In genomic region chr6:87164004-87164403, GRCh38 we compare ENCODE assay signal across 20 cellular contexts. TPM values are rescaled to one million over a fixed set of nuclear protein-coding genes. Genes with fewer than 3 reads are reported as not detected.
DNase-seq lines count a peak whose midpoint lies in the region; ATAC-seq lines count a peak whose summit lies in the region.
"Had no signal": no experiment of that assay in that cellular context is flagged by ENCODE, and none has a peak within 500 bp of the region (broad histone marks: within the 10 kb centered on the region; RNA-seq: fewer than 3 reads in every experiment).

No MANE protein-coding gene starts in this region.

- H3K27ac Mint-ChIP-seq in CD8-positive, alpha-beta memory T cell: peak overlapping the region in 6 of 8 donors; percentile 30 to 68 (median 46)
- peak overlapping the region in 2 of 10 donors; percentile 4 to 35 for H3K27ac Mint-ChIP-seq in naive thymus-derived CD8-positive, alpha-beta T cell

- H3K9ac ChIP-seq in adipocyte (ENCODE audit: low read length): no peak overlapping the region

- H3K27me3 Mint-ChIP-seq in CD8-positive, alpha-beta memory T cell: no peaks in the 10 kb centered on the region
- H3K27me3 Mint-ChIP-seq in naive thymus-derived CD8-positive, alpha-beta T cell: no peaks in the 10 kb centered on the region

- no peak for DNase-seq in CD8-positive, alpha-beta memory T cell
- peak; percentile 25 for DNase-seq in adipocyte (ENCODE audit: low read depth)
- no peak for DNase-seq in naive thymus-derived CD8-positive, alpha-beta T cell
- no peak for DNase-seq in HCEC 1CT
- DNase-seq in cerebellar nuclear complex (lab: John Stamatoyannopoulos, UW): no peak
- DNase-seq: activated effector memory CD4-positive, alpha-beta T cell treated with anti-CD3 and anti-CD28 coated beads, Interleukin-2, amount 50 U/mL, for 16 hours; aorta; DMS153; lower lobe of right lung; natural killer cell; NCI-H1417 treated with DMSO at 0.1 percent for 48 hours; NCI-H2171; NCI-H69; Right ventricle myocardium superior; stimulated activated CD4-positive, alpha-beta T cell treated with anti-CD3 and anti-CD28 coated beads, Interleukin-4, amount 100 ng/mL, for 24 hours; T-helper 2 cell had no signal

- no peaks in the 10 kb centered on the region for H3K9me3 ChIP-seq in CD8-positive, alpha-beta memory T cell (ENCODE audit: low read length)
- no peaks in the 10 kb centered on the region for H3K9me3 ChIP-seq in adipocyte (ENCODE audit: control insufficient read depth, low read length)
- H3K9me3 ChIP-seq: lower lobe of right lung, prostate gland had no signal

- no peaks in the 10 kb centered on the region for H3K36me3 ChIP-seq in CD8-positive, alpha-beta memory T cell (ENCODE audit: insufficient read depth, low read length)
- peaks cover 3% of the 10 kb centered on the region for H3K36me3 ChIP-seq in adipocyte (ENCODE audit: control insufficient read depth, insufficient read depth, low read length, severe bottlenecking)
- H3K36me3 ChIP-seq: lower lobe of right lung, prostate gland had no signal

- no peak overlapping the region for H3K4me3 ChIP-seq in CD8-positive, alpha-beta memory T cell (ENCODE audit: low read length)
- H3K4me3 ChIP-seq in adipocyte (ENCODE audit: low read length): no peak overlapping the region
- H3K4me3 ChIP-seq: lower lobe of right lung, prostate gland, skin epidermis had no signal

- POLR2A ChIA-PET in CD8-positive, alpha-beta memory T cell (lab: Charles Lee): no interaction called here
- POLR2A ChIA-PET in naive thymus-derived CD8-positive, alpha-beta T cell (lab: Charles Lee): no interaction called here

- H3K27me3 ChIP-seq in CD8-positive, alpha-beta memory T cell (ENCODE audit: insufficient read depth, low read length, poor library complexity, severe bottlenecking): no peaks in the 10 kb centered on the region
- H3K27me3 ChIP-seq in adipocyte (replicated peaks; ENCODE audit: control insufficient read depth, insufficient read depth, low read length): no peaks in the 10 kb centered on the region

- peak overlapping the region in 2 of 7 donors; percentile 4 to 26 for H3K4me3 Mint-ChIP-seq in CD8-positive, alpha-beta memory T cell
- peak overlapping the region in 7 of 10 donors; percentile 5 to 51 (median 21) for H3K4me3 Mint-ChIP-seq in naive thymus-derived CD8-positive, alpha-beta T cell
- H3K4me3 Mint-ChIP-seq: natural killer cell had no signal

- peak; percentile 49 for ATAC-seq in GM21529 (IDR thresholded peaks at IDR 0.05; ENCODE audit: unreplicated experiment)
- ATAC-seq in naive thymus-derived CD8-positive, alpha-beta T cell: peak in 1 of 2 donors; percentile 35
- no peak for ATAC-seq in HG03196 (IDR thresholded peaks at IDR 0.05; ENCODE audit: unreplicated experiment)
- ATAC-seq: lower lobe of right lung had no signal

- no peak overlapping the region for H3K27ac ChIP-seq in CD8-positive, alpha-beta memory T cell (ENCODE audit: low read depth, low read length)
- H3K27ac ChIP-seq: lower lobe of right lung, skin epidermis had no signal

- H3K4me1 ChIP-seq in CD8-positive, alpha-beta memory T cell (ENCODE audit: insufficient read depth, low read length): peaks cover 53% of the 10 kb centered on the region
- H3K4me1 ChIP-seq in adipocyte (ENCODE audit: control insufficient read depth, insufficient read depth, low read length): peaks cover 5% of the 10 kb centered on the region

- CTCF ChIA-PET in CD8-positive, alpha-beta memory T cell (lab: Charles Lee): interaction anchor here (2.1 kb wide), 1 partner anchor 25 kb away, joined by 9 read pairs; no protein-coding TSS in a partner anchor

- H3K36me3 Mint-ChIP-seq in CD8-positive, alpha-beta memory T cell: peaks cover 0 to 19% (median 4%) of the 10 kb centered on the region in 3 donors
- peaks cover 0 to 9% (median 0%) of the 10 kb centered on the region in 3 donors for H3K36me3 Mint-ChIP-seq in naive thymus-derived CD8-positive, alpha-beta T cell
- H3K36me3 Mint-ChIP-seq: natural killer cell had no signal

- H3K4me1 Mint-ChIP-seq in CD8-positive, alpha-beta memory T cell: peaks cover 74 to 95% (median 89%) of the 10 kb centered on the region in 3 donors
- H3K4me1 Mint-ChIP-seq in naive thymus-derived CD8-positive, alpha-beta T cell: peaks cover 30 to 92% (median 81%) of the 10 kb centered on the region in 4 donors

- no peaks in the 10 kb centered on the region for H3K9me3 Mint-ChIP-seq in CD8-positive, alpha-beta memory T cell
- H3K9me3 Mint-ChIP-seq in naive thymus-derived CD8-positive, alpha-beta T cell: no peaks in the 10 kb centered on the region
- H3K9me3 Mint-ChIP-seq: natural killer cell had no signal

RNA-seq across cellular contexts. Expression of gene ZNF292, which starts 8.6 kb away (rescaled TPM):
- total RNA-seq in CD8-positive, alpha-beta memory T cell: 10 to 100 TPM; 49.3 to 50.7 TPM
- polyA plus RNA-seq in CD8-positive, alpha-beta memory T cell: 37.9 TPM
- 10 to 100 TPM; 74.0 to 87.7 TPM for total RNA-seq in naive thymus-derived CD8-positive, alpha-beta T cell
- polyA plus RNA-seq in naive thymus-derived CD8-positive, alpha-beta T cell: 10 to 100 TPM; 22.4 to 24.0 (median 23.3) TPM
